8 cellular contexts compared by ENCODE assay signal in genomic region chr10:1737222-1738061, GRCh38. TPM values are rescaled to one million over a fixed set of nuclear protein-coding genes. Genes with fewer than 3 reads are reported as not detected.
DNase-seq lines count a peak whose midpoint lies in the region; ATAC-seq and TF ChIP-seq lines count a peak whose summit lies in the region.

TSS of gene ADARB2 (minus strand) at chr10:1737525.

- no peaks in the 10 kb centered on the region for H3K4me1 ChIP-seq in HEK293 (ENCODE audit: control insufficient read depth, insufficient read depth, low read length)
- peaks cover 0 to 8% of the 10 kb centered on the region in 2 donors for H3K4me1 ChIP-seq in left lung
- peaks cover 5% of the 10 kb centered on the region for H3K4me1 ChIP-seq in testis

- DNase-seq in activated CD4-positive, alpha-beta T cell treated with anti-CD3 and anti-CD28 coated beads, Interleukin-2, amount 10 ng/mL, durations not matched to agents 24 days and 14 days = peak; percentile 63
- no peak for DNase-seq in activated CD4-positive, alpha-beta T cell treated with anti-CD3 and anti-CD28 coated beads for 1 hour
- DNase-seq in NCI-H187 (lab: John Stamatoyannopoulos, UW) (peak; percentile 54 to 81), anterior cingulate cortex (lab: John Stamatoyannopoulos, UW) (peak in 53 of 58 donors; percentile 14 to 88 (median 67)), left lung (peak in 1 of 2 donors; percentile 78), testis (peak; percentile 38), posterior vena cava (ENCODE audit: low spot score) (no peak)

- no peaks in the 10 kb centered on the region for H3K9me3 Mint-ChIP-seq in activated CD4-positive, alpha-beta T cell treated with anti-CD3 and anti-CD28 coated beads, Interleukin-2, amount 10 ng/mL, durations not matched to agents 24 days and 14 days

- peak; percentile 69 for ATAC-seq in left lung

- TF ChIP-seq CTCF in HEK293 (tag by site-specific recombination; IDR thresholded peaks at IDR 0.05) (no peak), left lung (IDR thresholded peaks at IDR 0.05) (no peak), testis (IDR thresholded peaks at IDR 0.05) (no peak)

- POLR2A ChIA-PET in HEK293 (lab: Yijun Ruan, JAX) = interaction anchor here (0.6 to 1.5 kb wide), 4 partner anchors 22 to 688 kb away, joined by 3 to 4 read pairs (median 4); partner anchors contain the start of gene IDI1

- H3K27ac ChIP-seq in HEK293 (ENCODE audit: extremely low read depth, low read depth, low read length) = no peak within 1 kb of the TSS; the same call in 1 of the 2 replicates
- no peak within 1 kb of the TSS for H3K27ac ChIP-seq in left lung
- no peak within 1 kb of the TSS for H3K27ac ChIP-seq in testis

- no peak for TF ChIP-seq POLR2A in testis (IDR thresholded peaks at IDR 0.05)

- 0% methylated on average over 8 to 50 of the region's 50 CpGs for WGBS in testis, 2 donors

- no peaks in the 10 kb centered on the region for H3K36me3 Mint-ChIP-seq in activated CD4-positive, alpha-beta T cell treated with anti-CD3 and anti-CD28 coated beads, Interleukin-2, amount 10 ng/mL, durations not matched to agents 24 days and 14 days (ENCODE audit: low read depth)

- H3K9me3 ChIP-seq in HEK293 (ENCODE audit: control insufficient read depth, insufficient read depth, low read depth, low read length) (no peaks in the 10 kb centered on the region), left lung (no peaks in the 10 kb centered on the region), testis (no peaks in the 10 kb centered on the region)

- H3K4me3 Mint-ChIP-seq in activated CD4-positive, alpha-beta T cell treated with anti-CD3 and anti-CD28 coated beads, Interleukin-2, amount 10 ng/mL, durations not matched to agents 24 days and 14 days = peak within 1 kb of the TSS; percentile 73

- H3K4me1 Mint-ChIP-seq in activated CD4-positive, alpha-beta T cell treated with anti-CD3 and anti-CD28 coated beads, Interleukin-2, amount 10 ng/mL, durations not matched to agents 24 days and 14 days = peaks cover 5% of the 10 kb centered on the region

- peaks cover 53 to 97% of the 10 kb centered on the region in 2 donors for H3K27me3 ChIP-seq in left lung
- H3K27me3 ChIP-seq in testis = no peaks in the 10 kb centered on the region

- no peak within 1 kb of the TSS for H3K27ac Mint-ChIP-seq in activated CD4-positive, alpha-beta T cell treated with anti-CD3 and anti-CD28 coated beads, Interleukin-2, amount 10 ng/mL, durations not matched to agents 24 days and 14 days

- peak within 1 kb of the TSS; percentile 44 for H3K4me3 ChIP-seq in HEK293 (ENCODE audit: low read depth, low read length)
- H3K4me3 ChIP-seq in left lung = peak within 1 kb of the TSS; percentile 1 to 3
- peak within 1 kb of the TSS in 1 of 2 donors; percentile 18 for H3K4me3 ChIP-seq in testis

- H3K36me3 ChIP-seq in HEK293 (ENCODE audit: control insufficient read depth in 2 of 2, insufficient read depth in 1 of 2, low read length in 2 of 2) = no peaks in the 10 kb centered on the region
- H3K36me3 ChIP-seq in left lung = no peaks in the 10 kb centered on the region
- no peaks in the 10 kb centered on the region for H3K36me3 ChIP-seq in testis (ENCODE audit: low read depth, missing control alignments)

- CTCF ChIA-PET in HEK293 (lab: Yijun Ruan, JAX) = interaction anchor here (0.8 to 1.8 kb wide), 2 partner anchors 13 to 17 kb away, joined by 3 to 7 read pairs; no protein-coding TSS in a partner anchor

- intact Hi-C loops in activated CD4-positive, alpha-beta T cell treated with anti-CD3 and anti-CD28 coated beads, Interleukin-2, amount 10 ng/mL, durations not matched to agents 24 days and 14 days (cut with micrococcal nuclease) = no loop called here
- intact Hi-C loops in left lung (cut with DNase I) = no loop called here
- intact Hi-C loops in testis (cut with DNase I; ENCODE audit: low total_unique reads) = no loop called here
- intact Hi-C loops in posterior vena cava (cut with DNase I) = no loop called here

- H3K27me3 Mint-ChIP-seq in activated CD4-positive, alpha-beta T cell treated with anti-CD3 and anti-CD28 coated beads, Interleukin-2, amount 10 ng/mL, durations not matched to agents 24 days and 14 days = peaks cover 70% of the 10 kb centered on the region

TF ChIP-seq in HEK293, 187 proteins besides CTCF, POLR2A, EP300 and RAD21 (continues in another document):
- TF ChIP-seq FEZF1 (tag by site-specific recombination; IDR thresholded peaks at IDR 0.05) (no peak), SP2 (tag by site-specific recombination; IDR thresholded peaks at IDR 0.05) (peak; percentile 80), ZNF121 (tag by site-specific recombination; IDR thresholded peaks at IDR 0.05) (no peak), ZNF600 (tag by site-specific recombination; IDR thresholded peaks at IDR 0.05) (0 out of 2 replicates have a peak, but pooled peaks have one; percentile 19), ZBTB17 (tag by site-specific recombination; IDR thresholded peaks at IDR 0.05) (peak; percentile 92), ZSCAN4 (tag by site-specific recombination; IDR thresholded peaks at IDR 0.05) (no peak), REST (tag by site-specific recombination; IDR thresholded peaks at IDR 0.05) (no peak), IKZF3 (tag by site-specific recombination; IDR thresholded peaks at IDR 0.05) (no peak), ZNF837 (tag by site-specific recombination; IDR thresholded peaks at IDR 0.05) (no peak), ZNF133 (tag by site-specific recombination; IDR thresholded peaks at IDR 0.05) (no peak), ZNF416 (tag by site-specific recombination; IDR thresholded peaks at IDR 0.05) (no peak), GLIS1 (tag by site-specific recombination; IDR thresholded peaks at IDR 0.05) (peak; percentile 13; the same call in 1 of the 2 replicates), ZNF785 (tag by site-specific recombination; IDR thresholded peaks at IDR 0.05) (no peak), MEIS1 (CRISPR knock-in tag; IDR thresholded peaks at IDR 0.05; ENCODE audit: borderline replicate concordance) (no peak)

RNA-seq across cellular contexts. Expression of gene ADARB2, which starts in this region (rescaled TPM):
- total RNA-seq in activated CD4-positive, alpha-beta T cell treated with anti-CD3 and anti-CD28 coated beads, Interleukin-2, amount 10 ng/mL, durations not matched to agents 24 days and 14 days = not detected in 2 replicates
- total RNA-seq in left lung (under 1 TPM; 0.76 to 0.92 TPM), testis (10 to 100 TPM in 1 of 2 donors, 1 to 10 TPM in 1; 8.5 to 13.0 TPM), posterior vena cava (not detected)
- polyA plus RNA-seq in testis (ENCODE audit: insufficient read depth, low read depth, low replicate concordance) = 10.4 TPM

Comparison
In these comparisons a context has a peak if more than half of its experiments do, and no peak if none do; other contexts are left out.
1. Peak in DNase-seq in activated CD4-positive, alpha-beta T cell treated with anti-CD3 and anti-CD28 coated beads, Interleukin-2, amount 10 ng/mL, durations not matched to agents 24 days and 14 days; RNA of the gene not detected or under 1 TPM.
2. Peak in ATAC-seq and H3K4me3 ChIP-seq in left lung; RNA of the gene not detected or under 1 TPM.
3. DNase-seq: peak in NCI-H187 (2 of 2), anterior cingulate cortex (53 of 58) and testis (single experiment); none in activated CD4-positive, alpha-beta T cell treated with anti-CD3 and anti-CD28 coated beads for 1 hour (single experiment) and posterior vena cava (single experiment).